ENCODE assay signal across 8 cellular contexts in genomic region chr19:1248454-1249297, GRCh38. TPM values are rescaled to one million over a fixed set of nuclear protein-coding genes. Genes with fewer than 3 reads are reported as not detected.
A peak's percentile ranks its signal among the peaks of the same experiment; 100 is the strongest.
DNase-seq lines count a peak whose midpoint lies in the region; ATAC-seq, FAIRE-seq and TF ChIP-seq lines count a peak whose summit lies in the region.

Gene MIDN, plus strand, starts transcription at chr19:1248583. Its CDS starts 1,714 bp downstream, at chr19:1250297.

- TF ChIP-seq CTCF in 22Rv1 (IDR thresholded peaks at IDR 0.05), result peak; percentile 95

- peak; percentile 88 for FAIRE-seq in GM12892 (lab: Jason Lieb, UNC)

- ATAC-seq in HG02885 (IDR thresholded peaks at IDR 0.05; ENCODE audit: poor library complexity, unreplicated experiment), result peak; percentile 35

- peak within 1 kb of the TSS; percentile 99 for H3K27ac ChIP-seq in 22Rv1

- TF ChIP-seq POLR2A in GM12892 (IDR thresholded peaks at IDR 0.05; ENCODE audit: low read depth, low read length), result peak; percentile 88

- DNase-seq in GM12892 (ENCODE audit: insufficient read length) (peak; percentile 75), NCI-H2227 (lab: John Stamatoyannopoulos, UW; ENCODE audit: unreplicated experiment) (peak; percentile 87), medulla oblongata (ENCODE audit: extremely low spot score) (peak; percentile 82)
- peak; percentile 77 to 81 for DNase-seq in activated CD4-positive, alpha-beta T cell treated with anti-CD3 and anti-CD28 coated beads, Interleukin-2, amount 50 U/mL, for 48 hours
- peak; percentile 77 for DNase-seq in effector CD8-positive, alpha-beta T cell (lab: John Stamatoyannopoulos, UW)
- peak; percentile 70 for DNase-seq in stimulated activated CD8-positive, alpha-beta memory T cell treated with anti-CD3 and anti-CD28 coated beads, Interleukin-15, amount 100 ng/mL, for 24 hours (ENCODE audit: low read depth)

RNA-seq across cellular contexts. Expression of gene MIDN, which starts in this region (rescaled TPM):
- 8.9 TPM for polyA plus RNA-seq in GM12892 (2012; ENCODE audit: missing spikeins)

Comparison
In these comparisons a context has a peak if more than half of its experiments do, and no peak if none do; other contexts are left out.
1. Peak in every context shown above with its lines: DNase-seq, ATAC-seq and H3K27ac ChIP-seq.